9 cellular contexts compared by ENCODE assay signal in the genomic region with DNA sequence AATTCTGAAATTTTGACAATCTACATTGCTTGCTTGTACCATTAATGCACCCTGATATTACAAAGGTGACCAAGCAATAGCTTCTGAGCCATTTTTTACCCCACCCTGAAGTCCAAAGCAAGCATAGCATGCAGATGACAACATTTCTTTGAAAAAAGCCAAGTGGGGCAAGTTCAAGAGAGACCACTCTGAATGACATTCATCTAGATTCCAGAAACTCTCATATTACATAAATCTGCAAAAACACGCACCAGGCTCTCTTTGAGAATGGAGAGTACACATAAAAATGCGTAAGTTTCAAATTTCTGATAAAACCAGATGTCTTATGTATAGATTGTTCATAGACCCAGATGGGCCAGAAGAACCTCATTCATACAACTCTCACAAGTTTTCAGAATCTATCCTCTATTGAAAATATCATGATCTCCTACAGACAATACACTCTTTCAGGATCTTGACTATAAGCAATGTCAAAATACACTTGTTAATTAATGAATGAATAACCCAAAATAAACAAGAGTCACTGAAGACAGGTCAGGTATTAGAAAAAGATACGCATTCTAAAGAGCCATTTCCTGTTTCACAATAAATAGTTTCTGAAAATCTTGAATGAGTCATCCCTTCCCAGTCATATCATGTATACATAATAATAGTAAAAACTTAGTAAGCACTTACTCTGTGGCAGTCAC.
DNase-seq lines count a peak whose midpoint lies in the region; ATAC-seq and FAIRE-seq lines count a peak whose summit lies in the region.
"Had no signal": no experiment of that assay in that cellular context is flagged by ENCODE, and none has a peak within 500 bp of the region (broad histone marks: within the 10 kb centered on the region; RNA-seq: fewer than 3 reads in every experiment).

No MANE protein-coding gene starts in this region.

- H3K27ac Mint-ChIP-seq in T-cell = peak overlapping the region; percentile 62 to 73

- CTCF ChIA-PET in T-cell (lab: Charles Lee) = no interaction called here

- H3K9me3 ChIP-seq in BLaER1 treated with 17β-estradiol and CSF1 and Interleukin-3, amounts not matched to agents 10 nM and 100 nM (replicated peaks in 1 of 11) = peaks cover 0 to 3% (median 0%) of the 10 kb centered on the region in 11 experiments; a peak in 1 of 22 replicates

- peak overlapping the region in 1 of 3 donors; percentile 23 for H3K4me3 Mint-ChIP-seq in T-cell

- H3K4me2 ChIP-seq in BLaER1 treated with 17β-estradiol and CSF1 and Interleukin-3, amounts not matched to agents 10 nM and 100 nM = peak overlapping the region; percentile 9 to 93 (median 82); a peak in 19 of 22 replicates

- DNase-seq in T-cell (no peak), KBM-7 (no peak), DMS79 (lab: John Stamatoyannopoulos, UW) (no peak), H7 (no peak)

- H3K4me3 ChIP-seq in BLaER1 treated with 17β-estradiol and CSF1 and Interleukin-3, amounts not matched to agents 10 nM and 100 nM = peak overlapping the region in 3 of 10 experiments; percentile 1 to 37 (median 28); a peak in 3 of 20 replicates
- no peak overlapping the region for H3K4me3 ChIP-seq in H7 (ENCODE audit: insufficient read depth, low read depth, low read length)

- no peaks in the 10 kb centered on the region for H3K27me3 ChIP-seq in BLaER1 treated with 17β-estradiol and CSF1 and Interleukin-3, amounts not matched to agents 10 nM and 100 nM
- no peaks in the 10 kb centered on the region for H3K27me3 ChIP-seq in H7 (ENCODE audit: control insufficient read depth, insufficient read depth, low read length)

- FAIRE-seq in islet of Langerhans (lab: Jason Lieb, UNC) = peak; percentile 78

- H3K9me3 Mint-ChIP-seq in T-cell = no peaks in the 10 kb centered on the region
- H3K9me3 Mint-ChIP-seq: IgD-negative memory B cell had no signal

- H3K36me3 ChIP-seq in BLaER1 treated with 17β-estradiol and CSF1 and Interleukin-3, amounts not matched to agents 10 nM and 100 nM = peaks cover 0 to 23% (median 7%) of the 10 kb centered on the region in 11 experiments; a peak in 5 of 22 replicates
- H3K36me3 ChIP-seq in H7 (replicated peaks; ENCODE audit: control insufficient read depth, insufficient read depth, low read length) = no peaks in the 10 kb centered on the region

- H3K9ac ChIP-seq in BLaER1 treated with 17β-estradiol and CSF1 and Interleukin-3, amounts not matched to agents 10 nM and 100 nM = peak overlapping the region in 2 of 11 experiments; percentile 22 to 40; a peak in 3 of 22 replicates

- peaks cover 0 to 96% (median 73%) of the 10 kb centered on the region in 11 experiments; a peak in 15 of 22 replicates for H4K20me1 ChIP-seq in BLaER1 treated with 17β-estradiol and CSF1 and Interleukin-3, amounts not matched to agents 10 nM and 100 nM

- H3K4me1 Mint-ChIP-seq in T-cell = peaks cover 46 to 59% (median 57%) of the 10 kb centered on the region in 3 donors

- H3K27me3 Mint-ChIP-seq in T-cell = no peaks in the 10 kb centered on the region
- H3K27me3 Mint-ChIP-seq: IgD-negative memory B cell had no signal

- peak overlapping the region in 7 of 11 experiments; percentile 17 to 80 (median 69); a peak in 11 of 22 replicates for H3K27ac ChIP-seq in BLaER1 treated with 17β-estradiol and CSF1 and Interleukin-3, amounts not matched to agents 10 nM and 100 nM

- H3K36me3 Mint-ChIP-seq in T-cell = peaks cover 4% of the 10 kb centered on the region

- ATAC-seq in GM19324 (IDR thresholded peaks at IDR 0.05; ENCODE audit: low FRiP score, unreplicated experiment) = peak; percentile 54
- ATAC-seq in HG03135 (IDR thresholded peaks at IDR 0.05; ENCODE audit: unreplicated experiment) = peak; percentile 90
- ATAC-seq in T-cell (replicated peaks in 1 of 4) = peak in 2 of 4 experiments; percentile 66 to 80

- in situ Hi-C loops in KBM-7 (cut with MboI; ENCODE audit: low pct_unique_long_range_greater_than_20kb, low sequenced_read_pairs) = no loop called here

- H3K4me1 ChIP-seq in BLaER1 treated with 17β-estradiol and CSF1 and Interleukin-3, amounts not matched to agents 10 nM and 100 nM = peaks cover 10 to 92% (median 33%) of the 10 kb centered on the region in 10 experiments; a peak in 19 of 20 replicates

- POLR2A ChIA-PET in T-cell (lab: Charles Lee) = interaction anchor here in 1 of 2 donors (0.5 to 0.7 kb wide), 2 partner anchors 82 to 849 kb away, joined by 4 to 6 read pairs; no protein-coding TSS in a partner anchor
